ENCODE assay signal across 35 cellular contexts in genomic region chr21:39803393-39803792, GRCh38. TPM values are rescaled to one million over a fixed set of nuclear protein-coding genes. Genes with fewer than 3 reads are reported as not detected.
"Had no signal": no experiment of that assay in that cellular context is flagged by ENCODE, and none has a peak within 500 bp of the region (broad histone marks: within the 10 kb centered on the region; RNA-seq: fewer than 3 reads in every experiment).

No MANE protein-coding gene starts in this region.

- H3K36me3 ChIP-seq: adrenal gland, ascending aorta, brain microvascular endothelial cell, breast epithelium, cardiac muscle cell had no signal

- H3K4me3 ChIP-seq: adrenal gland, ascending aorta, body of pancreas, breast epithelium, cardiac muscle cell had no signal

- H3K27me3 ChIP-seq: adrenal gland, ascending aorta, body of pancreas, brain microvascular endothelial cell, breast epithelium, cardiac muscle cell had no signal

- H3K27ac ChIP-seq: adrenal gland, ascending aorta, body of pancreas, brain microvascular endothelial cell, breast epithelium, cardiac muscle cell had no signal

- DNase-seq: activated effector memory CD4-positive, alpha-beta T cell treated with anti-CD3 and anti-CD28 coated beads, Interleukin-2, amount 50 U/mL, for 16 hours; activated effector memory CD4-positive, alpha-beta T cell treated with Interleukin-2 at 50 U/mL for 16 hours; activated gamma-delta T cell; activated gamma-delta T cell treated with Interleukin-2 at 50 U/mL for 16 hours; activated naive CD4-positive, alpha-beta T cell; activated naive CD4-positive, alpha-beta T cell treated with anti-CD3 and anti-CD28 coated beads for 36 hours; activated naive CD4-positive, alpha-beta T cell treated with anti-CD3 and anti-CD28 coated beads, Interleukin-2, amount 10 ng/mL, durations not matched to agents 7 days and 5 days; activated naive CD4-positive, alpha-beta T cell treated with anti-CD3 and anti-CD28 coated beads, Interleukin-2, amount 50 U/mL, for 16 hours; activated naive CD4-positive, alpha-beta T cell treated with Interleukin-2 at 50 U/mL for 16 hours; activated naive CD8-positive, alpha-beta T cell treated with anti-CD3 and anti-CD28 coated beads for 36 hours; activated naive CD8-positive, alpha-beta T cell treated with anti-CD3 and anti-CD28 coated beads, Interleukin-2, amount 10 ng/mL, durations not matched to agents 7 days and 5 days; activated naive CD8-positive, alpha-beta T cell treated with anti-CD3 and anti-CD28 coated beads, Interleukin-2, amount 50 U/mL, for 24 hours; activated T-cell treated with anti-CD3 and anti-CD28 coated beads, Interleukin-2, amount 50 U/mL, for 24 hours; activated T-cell treated with anti-CD3 and anti-CD28 coated beads, Interleukin-2, amount 50 U/mL, for 4 hours; activated T-cell treated with anti-CD3 and anti-CD28 coated beads, Interleukin-2, amount 50 U/mL, for 48 hours; activated T-cell treated with anti-CD3 and anti-CD28 coated beads, Interleukin-2, amount 50 U/mL, for 72 hours; adrenal gland; amniotic stem cell; amygdala; anterior cingulate cortex; aorta; body of pancreas; brain microvascular endothelial cell; caudate nucleus; central memory CD4-positive, alpha-beta T cell; cerebellar nuclear complex had no signal

- H3K9me3 ChIP-seq: adrenal gland, ascending aorta, body of pancreas, breast epithelium had no signal

- ATAC-seq: activated naive CD4-positive, alpha-beta T cell treated with anti-CD3 and anti-CD28 coated beads, Interleukin-2, amount 50 U/mL, for 72 hours; activated naive CD8-positive, alpha-beta T cell treated with anti-CD3 and anti-CD28 coated beads, Interleukin-2, amount 50 U/mL, for 24 hours; activated T-cell treated with anti-CD3 and anti-CD28 coated beads, Interleukin-2, amount 50 U/mL, for 4 hours; activated T-cell treated with anti-CD3 and anti-CD28 coated beads, Interleukin-2, amount 50 U/mL, for 72 hours; activated T-helper 17 cell treated with anti-CD3 and anti-CD28 coated beads, Interleukin-2, amount 50 U/mL, for 72 hours; body of pancreas had no signal

- H3K4me1 ChIP-seq: adrenal gland, ascending aorta, breast epithelium had no signal

RNA-seq across cellular contexts. Expression of gene IGSF5, which starts 58.4 kb away (rescaled TPM):
- total RNA-seq: activated naive CD4-positive, alpha-beta T cell treated with anti-CD3 and anti-CD28 coated beads for 36 hours; activated naive CD4-positive, alpha-beta T cell treated with anti-CD3 and anti-CD28 coated beads, Interleukin-2, amount 50 U/mL, for 72 hours; activated naive CD8-positive, alpha-beta T cell treated with anti-CD3 and anti-CD28 coated beads for 36 hours; activated naive CD8-positive, alpha-beta T cell treated with anti-CD3 and anti-CD28 coated beads, Interleukin-2, amount 10 ng/mL, durations not matched to agents 7 days and 5 days; activated T-cell treated with anti-CD3 and anti-CD28 coated beads, Interleukin-2, amount 50 U/mL, for 4 hours; activated T-cell treated with anti-CD3 and anti-CD28 coated beads, Interleukin-2, amount 50 U/mL, for 72 hours; activated T-helper 1 cell treated with anti-CD3 and anti-CD28 coated beads, Interleukin-12 subunit alpha, Interleukin-12 subunit beta, Interleukin-2, Interleukin-4 antibody, amounts not matched to agents 30 ng/mL and 10 ng/mL and 1 ng/mL, durations not matched to agents 14 hours and 24 hours and 36 hours; activated T-helper 17 cell treated with anti-CD3 and anti-CD28 coated beads, Interleukin-2, amount 50 U/mL, for 72 hours; activated T-helper 2 cell treated with anti-CD3 and anti-CD28 coated beads, Interferon-gamma antibody, Interleukin-2, Interleukin-4, amounts not matched to agents 10 μg/mL and 5 μg/mL and 100 μg/mL, durations not matched to agents 14 hours and 24 hours and 36 hours; aorta; ascending aorta; bronchial epithelial cell; chondrocyte had no signal
